Comparison of ENCODE assay signal across 28 cellular contexts in genomic region chrX:23621621-23622265, GRCh38.
"Had no signal": no experiment of that assay in that cellular context is flagged by ENCODE, and none has a peak within 500 bp of the region (broad histone marks: within the 10 kb centered on the region; RNA-seq: fewer than 3 reads in every experiment).

No MANE protein-coding gene starts in this region.

- H3K4me1 Mint-ChIP-seq: endodermal cell had no signal

- ATAC-seq: effector memory CD8-positive, alpha-beta T cell; esophagus mucosa; foreskin keratinocyte; gastroesophageal sphincter; heart left ventricle; heart right ventricle had no signal

- DNase-seq: colonic mucosa; cortex of kidney; dermis blood vessel endothelial cell; dorsolateral prefrontal cortex; effector CD4-positive, alpha-beta T cell; effector CD8-positive, alpha-beta T cell; effector memory CD4-positive, alpha-beta T cell; effector memory CD8-positive, alpha-beta T cell; endodermal cell; erythroblast; esophagus squamous epithelium; foreskin fibroblast; foreskin keratinocyte; foreskin melanocyte; glutamatergic neuron; head of caudate nucleus; heart left ventricle; heart right ventricle had no signal

- H3K27ac ChIP-seq: colonic mucosa, coronary artery, dorsolateral prefrontal cortex, epithelial cell of prostate, esophagus muscularis mucosa, esophagus squamous epithelium, foreskin keratinocyte, gastroesophageal sphincter, heart left ventricle, heart right ventricle had no signal

- H3K27ac Mint-ChIP-seq: dendritic cell treated with granulocyte-macrophage colony-stimulating factor and Interleukin-4, amounts not matched to agents 40 ng/mL and 50 ng/mL, for 4 days; effector memory CD8-positive, alpha-beta T cell; endodermal cell had no signal

- H3K9me3 Mint-ChIP-seq: dendritic cell treated with granulocyte-macrophage colony-stimulating factor and Interleukin-4, amounts not matched to agents 40 ng/mL and 50 ng/mL, for 4 days; effector memory CD8-positive, alpha-beta T cell; endodermal cell had no signal

- H3K4me1 ChIP-seq: colonic mucosa, esophagus muscularis mucosa, esophagus squamous epithelium, foreskin keratinocyte, gastroesophageal sphincter, heart left ventricle, heart right ventricle had no signal

- H3K4me3 ChIP-seq: colonic mucosa, coronary artery, dorsolateral prefrontal cortex, esophagus muscularis mucosa, esophagus squamous epithelium, gastroesophageal sphincter, heart left ventricle, heart right ventricle had no signal

- H3K27me3 ChIP-seq: colonic mucosa, esophagus muscularis mucosa, esophagus squamous epithelium, foreskin keratinocyte, gastroesophageal sphincter had no signal

- H3K27me3 Mint-ChIP-seq: dendritic cell treated with granulocyte-macrophage colony-stimulating factor and Interleukin-4, amounts not matched to agents 40 ng/mL and 50 ng/mL, for 4 days had no signal

- H3K4me3 Mint-ChIP-seq: dendritic cell treated with granulocyte-macrophage colony-stimulating factor and Interleukin-4, amounts not matched to agents 40 ng/mL and 50 ng/mL, for 4 days; effector memory CD8-positive, alpha-beta T cell; endodermal cell had no signal

- H3K9me3 ChIP-seq: colonic mucosa, esophagus muscularis mucosa, esophagus squamous epithelium, gastroesophageal sphincter, heart left ventricle, heart right ventricle had no signal

- FAIRE-seq: colon, endometrium, endothelial cell of umbilical vein, frontal cortex had no signal

- H3K36me3 ChIP-seq: colonic mucosa, esophagus muscularis mucosa, esophagus squamous epithelium, gastroesophageal sphincter, heart left ventricle, heart right ventricle had no signal
